ENCODE assay signal across 2 cellular contexts in the genomic region with DNA sequence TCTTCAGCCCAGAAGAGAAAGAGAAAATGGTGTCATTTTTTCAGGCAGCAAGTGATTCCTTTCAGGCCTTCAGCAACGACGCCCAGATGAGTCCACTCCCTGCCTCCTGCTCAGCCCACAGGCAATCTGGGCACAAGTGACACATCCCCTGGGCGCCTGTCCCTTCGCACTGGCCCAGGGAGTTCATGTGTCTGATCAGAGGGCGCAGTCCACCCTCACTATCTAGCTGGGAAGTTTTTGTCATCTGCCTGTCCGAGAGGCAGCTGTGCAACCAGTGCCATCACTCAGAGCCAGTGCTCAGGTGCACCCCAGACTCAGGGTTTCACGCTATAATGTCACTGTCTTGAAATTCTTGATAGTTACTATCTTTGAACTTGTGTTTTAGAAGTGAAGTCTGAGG.
A peak's percentile ranks its signal among the peaks of the same experiment; 100 is the strongest.
TF ChIP-seq lines count a peak whose summit lies in the region.

No MANE protein-coding gene starts in this region.

TF ChIP-seq in IMR-90, 13 proteins besides CTCF, POLR2A, EP300 and RAD21:
- TF ChIP-seq SMC3 (IDR thresholded peaks at IDR 0.05; ENCODE audit: low read depth, low read length) (no peak), CEBPB (IDR thresholded peaks at IDR 0.05; ENCODE audit: low read depth, low read length) (no peak), CHD1 (IDR thresholded peaks at IDR 0.05; ENCODE audit: low read depth, low read length) (no peak), MAFK (IDR thresholded peaks at IDR 0.05; ENCODE audit: low read depth, low read length) (no peak), ELK1 (IDR thresholded peaks at IDR 0.05; ENCODE audit: borderline replicate concordance, low read depth, low read length) (no peak), MXI1 (IDR thresholded peaks at IDR 0.05; ENCODE audit: borderline replicate concordance, low read depth, low read length) (no peak), RCOR1 (IDR thresholded peaks at IDR 0.05; ENCODE audit: insufficient replicate concordance, low read length) (no peak)
TF ChIP-seq in IMR-90: peak in this region for 0.

TF ChIP-seq in HepG2, 621 proteins besides CTCF, POLR2A, EP300 and RAD21 (continues in another document):
- TF ChIP-seq FOXK1 (CRISPR knock-in tag; IDR thresholded peaks at IDR 0.05; ENCODE audit: borderline replicate concordance, low read depth) (no peak), KIAA2018 (CRISPR knock-in tag; IDR thresholded peaks at IDR 0.05; ENCODE audit: borderline replicate concordance) (no peak), ZFP41 (CRISPR knock-in tag; IDR thresholded peaks at IDR 0.05; ENCODE audit: borderline replicate concordance) (no peak), SOX6 (IDR thresholded peaks at IDR 0.05) (no peak), SOX6 (CRISPR knock-in tag; IDR thresholded peaks at IDR 0.05) (no peak), YY1 (IDR thresholded peaks at IDR 0.05; ENCODE audit: insufficient read depth, insufficient replicate concordance, low read depth, low read length) (peak; percentile 20), KAT2B (IDR thresholded peaks at IDR 0.05; ENCODE audit: borderline replicate concordance, low read depth, low read length) (no peak), ZNF574 (CRISPR knock-in tag; IDR thresholded peaks at IDR 0.05) (no peak), MAZ (IDR thresholded peaks at IDR 0.05; ENCODE audit: borderline replicate concordance, low read depth, low read length) (no peak), MAZ (CRISPR knock-in tag; IDR thresholded peaks at IDR 0.05; ENCODE audit: low read depth) (no peak), KDM4B (CRISPR knock-in tag; IDR thresholded peaks at IDR 0.05) (no peak), PCBP2 (optimal IDR thresholded peaks at IDR 0.05; ENCODE audit: low read depth, low read length, poor library complexity, severe bottlenecking) (no peak), SSRP1 (CRISPR knock-in tag; IDR thresholded peaks at IDR 0.05) (no peak), MTA3 (CRISPR knock-in tag; IDR thresholded peaks at IDR 0.05) (no peak), ZNF883 (CRISPR knock-in tag; IDR thresholded peaks at IDR 0.05; ENCODE audit: not compliant biosample characterization) (no peak), CREB1 (IDR thresholded peaks at IDR 0.05) (no peak), CREB1 (CRISPR knock-in tag; IDR thresholded peaks at IDR 0.05) (no peak), KMT2B (CRISPR knock-in tag; IDR thresholded peaks at IDR 0.05) (no peak), ZNF773 (CRISPR knock-in tag; IDR thresholded peaks at IDR 0.05; ENCODE audit: borderline replicate concordance) (no peak), ZNF670 (CRISPR knock-in tag; IDR thresholded peaks at IDR 0.05; ENCODE audit: borderline replicate concordance) (no peak), ZNF331 (CRISPR knock-in tag; IDR thresholded peaks at IDR 0.05) (no peak)
- TF ChIP-seq, protein P1, sequence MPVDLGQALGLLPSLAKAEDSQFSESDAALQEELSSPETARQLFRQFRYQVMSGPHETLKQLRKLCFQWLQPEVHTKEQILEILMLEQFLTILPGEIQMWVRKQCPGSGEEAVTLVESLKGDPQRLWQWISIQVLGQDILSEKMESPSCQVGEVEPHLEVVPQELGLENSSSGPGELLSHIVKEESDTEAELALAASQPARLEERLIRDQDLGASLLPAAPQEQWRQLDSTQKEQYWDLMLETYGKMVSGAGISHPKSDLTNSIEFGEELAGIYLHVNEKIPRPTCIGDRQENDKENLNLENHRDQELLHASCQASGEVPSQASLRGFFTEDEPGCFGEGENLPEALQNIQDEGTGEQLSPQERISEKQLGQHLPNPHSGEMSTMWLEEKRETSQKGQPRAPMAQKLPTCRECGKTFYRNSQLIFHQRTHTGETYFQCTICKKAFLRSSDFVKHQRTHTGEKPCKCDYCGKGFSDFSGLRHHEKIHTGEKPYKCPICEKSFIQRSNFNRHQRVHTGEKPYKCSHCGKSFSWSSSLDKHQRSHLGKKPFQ (CRISPR knock-in tag; IDR thresholded peaks at IDR 0.05; ENCODE audit: insufficient replicate concordance): no peak
- TF ChIP-seq, protein P2, sequence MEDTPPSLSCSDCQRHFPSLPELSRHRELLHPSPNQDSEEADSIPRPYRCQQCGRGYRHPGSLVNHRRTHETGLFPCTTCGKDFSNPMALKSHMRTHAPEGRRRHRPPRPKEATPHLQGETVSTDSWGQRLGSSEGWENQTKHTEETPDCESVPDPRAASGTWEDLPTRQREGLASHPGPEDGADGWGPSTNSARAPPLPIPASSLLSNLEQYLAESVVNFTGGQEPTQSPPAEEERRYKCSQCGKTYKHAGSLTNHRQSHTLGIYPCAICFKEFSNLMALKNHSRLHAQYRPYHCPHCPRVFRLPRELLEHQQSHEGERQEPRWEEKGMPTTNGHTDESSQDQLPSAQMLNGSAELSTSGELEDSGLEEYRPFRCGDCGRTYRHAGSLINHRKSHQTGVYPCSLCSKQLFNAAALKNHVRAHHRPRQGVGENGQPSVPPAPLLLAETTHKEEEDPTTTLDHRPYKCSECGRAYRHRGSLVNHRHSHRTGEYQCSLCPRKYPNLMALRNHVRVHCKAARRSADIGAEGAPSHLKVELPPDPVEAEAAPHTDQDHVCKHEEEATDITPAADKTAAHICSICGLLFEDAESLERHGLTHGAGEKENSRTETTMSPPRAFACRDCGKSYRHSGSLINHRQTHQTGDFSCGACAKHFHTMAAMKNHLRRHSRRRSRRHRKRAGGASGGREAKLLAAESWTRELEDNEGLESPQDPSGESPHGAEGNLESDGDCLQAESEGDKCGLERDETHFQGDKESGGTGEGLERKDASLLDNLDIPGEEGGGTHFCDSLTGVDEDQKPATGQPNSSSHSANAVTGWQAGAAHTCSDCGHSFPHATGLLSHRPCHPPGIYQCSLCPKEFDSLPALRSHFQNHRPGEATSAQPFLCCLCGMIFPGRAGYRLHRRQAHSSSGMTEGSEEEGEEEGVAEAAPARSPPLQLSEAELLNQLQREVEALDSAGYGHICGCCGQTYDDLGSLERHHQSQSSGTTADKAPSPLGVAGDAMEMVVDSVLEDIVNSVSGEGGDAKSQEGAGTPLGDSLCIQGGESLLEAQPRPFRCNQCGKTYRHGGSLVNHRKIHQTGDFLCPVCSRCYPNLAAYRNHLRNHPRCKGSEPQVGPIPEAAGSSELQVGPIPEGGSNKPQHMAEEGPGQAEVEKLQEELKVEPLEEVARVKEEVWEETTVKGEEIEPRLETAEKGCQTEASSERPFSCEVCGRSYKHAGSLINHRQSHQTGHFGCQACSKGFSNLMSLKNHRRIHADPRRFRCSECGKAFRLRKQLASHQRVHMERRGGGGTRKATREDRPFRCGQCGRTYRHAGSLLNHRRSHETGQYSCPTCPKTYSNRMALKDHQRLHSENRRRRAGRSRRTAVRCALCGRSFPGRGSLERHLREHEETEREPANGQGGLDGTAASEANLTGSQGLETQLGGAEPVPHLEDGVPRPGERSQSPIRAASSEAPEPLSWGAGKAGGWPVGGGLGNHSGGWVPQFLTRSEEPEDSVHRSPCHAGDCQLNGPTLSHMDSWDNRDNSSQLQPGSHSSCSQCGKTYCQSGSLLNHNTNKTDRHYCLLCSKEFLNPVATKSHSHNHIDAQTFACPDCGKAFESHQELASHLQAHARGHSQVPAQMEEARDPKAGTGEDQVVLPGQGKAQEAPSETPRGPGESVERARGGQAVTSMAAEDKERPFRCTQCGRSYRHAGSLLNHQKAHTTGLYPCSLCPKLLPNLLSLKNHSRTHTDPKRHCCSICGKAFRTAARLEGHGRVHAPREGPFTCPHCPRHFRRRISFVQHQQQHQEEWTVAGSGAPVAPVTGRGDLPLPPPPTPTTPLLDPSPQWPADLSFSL (CRISPR knock-in tag; IDR thresholded peaks at IDR 0.05): no peak
- TF ChIP-seq, protein P3, sequence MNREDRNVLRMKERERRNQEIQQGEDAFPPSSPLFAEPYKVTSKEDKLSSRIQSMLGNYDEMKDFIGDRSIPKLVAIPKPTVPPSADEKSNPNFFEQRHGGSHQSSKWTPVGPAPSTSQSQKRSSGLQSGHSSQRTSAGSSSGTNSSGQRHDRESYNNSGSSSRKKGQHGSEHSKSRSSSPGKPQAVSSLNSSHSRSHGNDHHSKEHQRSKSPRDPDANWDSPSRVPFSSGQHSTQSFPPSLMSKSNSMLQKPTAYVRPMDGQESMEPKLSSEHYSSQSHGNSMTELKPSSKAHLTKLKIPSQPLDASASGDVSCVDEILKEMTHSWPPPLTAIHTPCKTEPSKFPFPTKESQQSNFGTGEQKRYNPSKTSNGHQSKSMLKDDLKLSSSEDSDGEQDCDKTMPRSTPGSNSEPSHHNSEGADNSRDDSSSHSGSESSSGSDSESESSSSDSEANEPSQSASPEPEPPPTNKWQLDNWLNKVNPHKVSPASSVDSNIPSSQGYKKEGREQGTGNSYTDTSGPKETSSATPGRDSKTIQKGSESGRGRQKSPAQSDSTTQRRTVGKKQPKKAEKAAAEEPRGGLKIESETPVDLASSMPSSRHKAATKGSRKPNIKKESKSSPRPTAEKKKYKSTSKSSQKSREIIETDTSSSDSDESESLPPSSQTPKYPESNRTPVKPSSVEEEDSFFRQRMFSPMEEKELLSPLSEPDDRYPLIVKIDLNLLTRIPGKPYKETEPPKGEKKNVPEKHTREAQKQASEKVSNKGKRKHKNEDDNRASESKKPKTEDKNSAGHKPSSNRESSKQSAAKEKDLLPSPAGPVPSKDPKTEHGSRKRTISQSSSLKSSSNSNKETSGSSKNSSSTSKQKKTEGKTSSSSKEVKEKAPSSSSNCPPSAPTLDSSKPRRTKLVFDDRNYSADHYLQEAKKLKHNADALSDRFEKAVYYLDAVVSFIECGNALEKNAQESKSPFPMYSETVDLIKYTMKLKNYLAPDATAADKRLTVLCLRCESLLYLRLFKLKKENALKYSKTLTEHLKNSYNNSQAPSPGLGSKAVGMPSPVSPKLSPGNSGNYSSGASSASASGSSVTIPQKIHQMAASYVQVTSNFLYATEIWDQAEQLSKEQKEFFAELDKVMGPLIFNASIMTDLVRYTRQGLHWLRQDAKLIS (CRISPR knock-in tag; IDR thresholded peaks at IDR 0.05): no peak
